Comparison of ENCODE assay signal across 8 cellular contexts in genomic region chr4:70714061-70714468, GRCh38. TPM values are rescaled to one million over a fixed set of nuclear protein-coding genes. Genes with fewer than 3 reads are reported as not detected.
DNase-seq lines count a peak whose midpoint lies in the region; ATAC-seq, FAIRE-seq and TF ChIP-seq lines count a peak whose summit lies in the region.

No MANE protein-coding gene starts in this region.

- ATAC-seq in GM21717 (IDR thresholded peaks at IDR 0.05; ENCODE audit: unreplicated experiment) (peak; percentile 38), HG03565 (IDR thresholded peaks at IDR 0.05; ENCODE audit: unreplicated experiment) (peak; percentile 26)

- H2AFZ ChIP-seq in keratinocyte (ENCODE audit: control insufficient read depth, low read length): no peak overlapping the region

- intact Hi-C loops in stomach (cut with DNase I; ENCODE audit: low total_unique reads): no loop called here

- H3K9me3 ChIP-seq in keratinocyte (ENCODE audit: control insufficient read depth, low read depth, low read length) (no peaks in the 10 kb centered on the region), stomach (no peaks in the 10 kb centered on the region)

- TF ChIP-seq CTCF in GM12864 (IDR thresholded peaks at IDR 0.05; ENCODE audit: low read depth, low read length, missing control alignments) (no peak), keratinocyte (optimal IDR thresholded peaks at IDR 0.05 in 1 of 3, IDR thresholded peaks at IDR 0.05 in 1 of 3, conservative IDR thresholded peaks at IDR 0.05 in 1 of 3; ENCODE audit: extremely low read depth in 1 of 3, insufficient read depth in 2 of 3, low read length in 3 of 3) (no peak), stomach (IDR thresholded peaks at IDR 0.05) (no peak)

- H3K4me2 ChIP-seq in keratinocyte (ENCODE audit: control insufficient read depth, extremely low read depth, insufficient read depth, low read depth, low read length): peak overlapping the region; percentile 54

- H3K9me1 ChIP-seq in keratinocyte (ENCODE audit: control insufficient read depth, extremely low read depth, insufficient read depth, low read length): no peaks in the 10 kb centered on the region

- H3K4me3 ChIP-seq in GM12864 (ENCODE audit: low read depth, low read length): peak overlapping the region; percentile 0; the same call in 1 of the 2 replicates
- H3K4me3 ChIP-seq in keratinocyte (ENCODE audit: control insufficient read depth in 2 of 3, extremely low read depth in 1 of 3, insufficient read depth in 2 of 3, low read depth in 1 of 3, low read length in 3 of 3): no peak overlapping the region
- H3K4me3 ChIP-seq in stomach: no peak overlapping the region

- H4K20me1 ChIP-seq in keratinocyte (ENCODE audit: control insufficient read depth, extremely low read depth, insufficient read depth, low read length): no peaks in the 10 kb centered on the region

- no peak for TF ChIP-seq POLR2A in stomach (IDR thresholded peaks at IDR 0.05)

- dilution Hi-C loops in keratinocyte (cut with MboI; ENCODE audit: extremely low pct_ligation_motif_present, low sequenced_read_pairs): no loop called here

- H3K27ac ChIP-seq in keratinocyte (ENCODE audit: control insufficient read depth, insufficient read depth, low read length): peak overlapping the region; percentile 1
- peak overlapping the region in 2 of 5 donors; percentile 14 to 46 for H3K27ac ChIP-seq in stomach

- peaks cover 17% of the 10 kb centered on the region for H3K4me1 ChIP-seq in keratinocyte (ENCODE audit: control insufficient read depth, extremely low read depth, insufficient read depth, low read length)
- peaks cover 0 to 56% (median 31%) of the 10 kb centered on the region in 4 donors for H3K4me1 ChIP-seq in stomach

- no peaks in the 10 kb centered on the region for H3K27me3 ChIP-seq in keratinocyte (ENCODE audit: control insufficient read depth, extremely low read depth, insufficient read depth, low read length)
- no peaks in the 10 kb centered on the region for H3K27me3 ChIP-seq in stomach

- no peak for DNase-seq in GM12864 (ENCODE audit: low read depth)
- DNase-seq in keratinocyte (ENCODE audit: low read depth, low spot score): no peak
- DNase-seq in stomach: no peak
- no peak for DNase-seq in activated gamma-delta T cell (lab: John Stamatoyannopoulos, UW)
- DNase-seq in hippocampal formation (lab: John Stamatoyannopoulos, UW): no peak
- DNase-seq in effector CD8-positive, alpha-beta T cell (lab: John Stamatoyannopoulos, UW): no peak

- 53 to 72% (median 66%) methylated on average over 3 of the region's 3 CpGs for WGBS in stomach, 5 donors

- H3K36me3 ChIP-seq in keratinocyte (ENCODE audit: control insufficient read depth in 2 of 2, extremely low read depth in 1 of 2, insufficient read depth in 2 of 2, low read length in 2 of 2) (no peaks in the 10 kb centered on the region), stomach (no peaks in the 10 kb centered on the region)

- no peak for TF ChIP-seq EP300 in stomach (IDR thresholded peaks at IDR 0.05)

- H3K9ac ChIP-seq in keratinocyte (ENCODE audit: control insufficient read depth, extremely low read depth, insufficient read depth, low read length): no peak overlapping the region

- FAIRE-seq in keratinocyte (lab: Jason Lieb, UNC): no peak

- peaks cover 31% of the 10 kb centered on the region for H3K79me2 ChIP-seq in keratinocyte (ENCODE audit: control insufficient read depth, insufficient read depth, low read length)

RNA-seq across cellular contexts. Expression of gene RUFY3, which starts 7.7 kb away (rescaled TPM):
- polyA plus RNA-seq in keratinocyte (9.4 to 18.9 TPM (median 18.5 TPM) in 3 replicates), stomach (10 to 100 TPM; 13.2 to 20.4 (median 14.4) TPM)
- 100 TPM for polyA plus RNA-seq in keratinocyte (2011; ENCODE audit: low read depth)
- 7.0 and 8.5 TPM in 2 replicates for polyA plus RNA-seq in keratinocyte (2011; cell fraction: cytosol; rRNA removed)
- polyA plus RNA-seq in keratinocyte (2011; cell fraction: nucleus; rRNA removed): 33.4 and 39.0 TPM in 2 replicates
- 10.6 and 24.3 TPM in 2 replicates for polyA plus RNA-seq in keratinocyte (2012; ENCODE audit: low replicate concordance)
- 4.5 to 12.7 TPM (median 6.1 TPM) in 3 replicates for polyA minus RNA-seq in keratinocyte
- polyA minus RNA-seq in keratinocyte (2011; cell fraction: cytosol; rRNA and poly(A)+ RNA removed): 8.6 TPM
- 16.0 and 36.1 TPM in 2 replicates for polyA minus RNA-seq in keratinocyte (2011; cell fraction: nucleus; rRNA and poly(A)+ RNA removed)
- total RNA-seq in stomach: 100 to 1,000 TPM in 2 of 5 donors, 10 to 100 TPM in 3; 39.7 to 120 (median 94.5) TPM

RNA-seq across cellular contexts. Expression of gene UTP3, which starts 25.7 kb away (rescaled TPM):
- polyA plus RNA-seq in keratinocyte (17.0 to 27.7 TPM (median 18.5 TPM) in 3 replicates), stomach (10 to 100 TPM; 16.3 to 20.7 (median 19.5) TPM)
- 32.6 TPM for polyA plus RNA-seq in keratinocyte (2011; ENCODE audit: low read depth)
- polyA plus RNA-seq in keratinocyte (2011; cell fraction: cytosol; rRNA removed): 24.7 and 30.0 TPM in 2 replicates
- polyA plus RNA-seq in keratinocyte (2011; cell fraction: nucleus; rRNA removed): 39.7 and 51.2 TPM in 2 replicates
- 25.2 and 47.4 TPM in 2 replicates for polyA plus RNA-seq in keratinocyte (2012; ENCODE audit: low replicate concordance)
- polyA minus RNA-seq in keratinocyte: 3.4 to 5.5 TPM (median 4.3 TPM) in 3 replicates
- 5.6 TPM for polyA minus RNA-seq in keratinocyte (2011; cell fraction: cytosol; rRNA and poly(A)+ RNA removed)
- 6.6 and 10.5 TPM in 2 replicates for polyA minus RNA-seq in keratinocyte (2011; cell fraction: nucleus; rRNA and poly(A)+ RNA removed)
- 10 to 100 TPM; 11.3 to 22.2 (median 17.5) TPM for total RNA-seq in stomach

RNA-seq across cellular contexts. Expression of gene JCHAIN, which starts 47.8 kb away (rescaled TPM):
- 0.06 TPM in 1 of 3 replicates, not detected in the others for polyA plus RNA-seq in keratinocyte
- not detected for polyA plus RNA-seq in keratinocyte (2011; ENCODE audit: low read depth)
- not detected in 2 replicates for polyA plus RNA-seq in keratinocyte (2011; cell fraction: cytosol; rRNA removed)
- not detected in 2 replicates for polyA plus RNA-seq in keratinocyte (2011; cell fraction: nucleus; rRNA removed)
- polyA plus RNA-seq in keratinocyte (2012; ENCODE audit: low replicate concordance): not detected in 2 replicates
- polyA minus RNA-seq in keratinocyte: not detected in 3 replicates
- polyA minus RNA-seq in keratinocyte (2011; cell fraction: cytosol; rRNA and poly(A)+ RNA removed): not detected
- polyA minus RNA-seq in keratinocyte (2011; cell fraction: nucleus; rRNA and poly(A)+ RNA removed): not detected in 2 replicates
- total RNA-seq in stomach: 100 to 1,000 TPM in 1 of 5 donors, 10 to 100 TPM in 3, 1 to 10 TPM in 1; 5.5 to 284 (median 25.0) TPM
- 100 to 1,000 TPM in 2 of 3 donors, 10 to 100 TPM in 1; 49.4 to 167 (median 136) TPM for polyA plus RNA-seq in stomach

Comparison
In these comparisons a context has a peak if more than half of its experiments do, and no peak if none do; other contexts are left out.
1. RNA of gene JCHAIN, which starts 47.8 kb away (polyA plus RNA-seq): 49.4 to 167 TPM in stomach; 0.06 TPM in keratinocyte; every median in the first group is over 10 times any median in the second.